Comparison of ENCODE assay signal across 1 cellular context in the genomic region with DNA sequence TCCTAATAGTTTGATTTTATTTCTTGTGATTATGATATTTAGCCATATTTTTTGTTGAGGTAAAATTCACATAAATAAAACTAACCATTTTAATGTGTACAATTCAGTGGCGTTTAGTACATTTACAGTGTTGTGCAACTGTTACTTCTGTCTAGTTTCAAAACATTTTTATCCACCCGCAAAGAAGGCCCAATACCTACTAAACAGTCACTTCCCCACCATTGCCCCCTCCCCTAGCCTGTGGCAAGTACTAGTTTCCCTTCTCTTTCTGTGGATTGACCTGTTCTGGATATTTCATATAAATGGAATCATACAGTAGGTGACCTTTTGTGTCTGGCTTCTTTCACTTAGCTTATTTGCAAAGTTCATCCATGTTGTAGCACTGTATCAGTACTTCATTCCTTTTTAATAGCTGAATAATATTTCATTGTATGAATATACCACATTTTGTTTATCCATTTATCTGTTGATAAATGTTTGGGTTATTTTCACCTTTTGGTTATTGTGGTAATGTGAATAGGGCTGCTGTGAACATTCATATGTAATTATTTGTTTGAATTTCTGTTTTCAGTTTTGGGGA.
TF ChIP-seq lines count a peak whose summit lies in the region.

No MANE protein-coding gene starts in this region.

TF ChIP-seq in H1, 55 proteins besides CTCF, POLR2A, EP300 and RAD21:
- TF ChIP-seq SIX5 (IDR thresholded peaks at IDR 0.05; ENCODE audit: low read depth, low read length): no peak
- no peak for TF ChIP-seq POLR2AphosphoS5 (IDR thresholded peaks at IDR 0.05; ENCODE audit: low read depth, low read length)
- no peak for TF ChIP-seq ZNF274 (IDR thresholded peaks at IDR 0.05; ENCODE audit: borderline replicate concordance, extremely low read depth, low read length)
- no peak for TF ChIP-seq TBP (IDR thresholded peaks at IDR 0.05; ENCODE audit: low read depth, low read length)
- TF ChIP-seq SIN3A (conservative IDR thresholded peaks at IDR 0.05 in 1 of 2, IDR thresholded peaks at IDR 0.05 in 1 of 2; ENCODE audit: low read depth in 1 of 2, low read length in 2 of 2): no peak
- no peak for TF ChIP-seq KDM4A (IDR thresholded peaks at IDR 0.05; ENCODE audit: low read depth, low read length, severe bottlenecking)
- TF ChIP-seq ASH2L (IDR thresholded peaks at IDR 0.05; ENCODE audit: low read length): no peak
- no peak for TF ChIP-seq RBBP5 (IDR thresholded peaks at IDR 0.05; ENCODE audit: borderline replicate concordance, low read depth, low read length)
- TF ChIP-seq CREB1 (IDR thresholded peaks at IDR 0.05): no peak
- TF ChIP-seq, protein P1, sequence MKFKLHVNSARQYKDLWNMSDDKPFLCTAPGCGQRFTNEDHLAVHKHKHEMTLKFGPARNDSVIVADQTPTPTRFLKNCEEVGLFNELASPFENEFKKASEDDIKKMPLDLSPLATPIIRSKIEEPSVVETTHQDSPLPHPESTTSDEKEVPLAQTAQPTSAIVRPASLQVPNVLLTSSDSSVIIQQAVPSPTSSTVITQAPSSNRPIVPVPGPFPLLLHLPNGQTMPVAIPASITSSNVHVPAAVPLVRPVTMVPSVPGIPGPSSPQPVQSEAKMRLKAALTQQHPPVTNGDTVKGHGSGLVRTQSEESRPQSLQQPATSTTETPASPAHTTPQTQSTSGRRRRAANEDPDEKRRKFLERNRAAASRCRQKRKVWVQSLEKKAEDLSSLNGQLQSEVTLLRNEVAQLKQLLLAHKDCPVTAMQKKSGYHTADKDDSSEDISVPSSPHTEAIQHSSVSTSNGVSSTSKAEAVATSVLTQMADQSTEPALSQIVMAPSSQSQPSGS (IDR thresholded peaks at IDR 0.05; ENCODE audit: low read length): no peak
- no peak for TF ChIP-seq SP2 (IDR thresholded peaks at IDR 0.05; ENCODE audit: low read length)
- no peak for TF ChIP-seq CTBP2 (IDR thresholded peaks at IDR 0.05; ENCODE audit: borderline replicate concordance, insufficient read depth, insufficient read length, low read length)
